ENCODE assay signal across 13 cellular contexts in the genomic region with DNA sequence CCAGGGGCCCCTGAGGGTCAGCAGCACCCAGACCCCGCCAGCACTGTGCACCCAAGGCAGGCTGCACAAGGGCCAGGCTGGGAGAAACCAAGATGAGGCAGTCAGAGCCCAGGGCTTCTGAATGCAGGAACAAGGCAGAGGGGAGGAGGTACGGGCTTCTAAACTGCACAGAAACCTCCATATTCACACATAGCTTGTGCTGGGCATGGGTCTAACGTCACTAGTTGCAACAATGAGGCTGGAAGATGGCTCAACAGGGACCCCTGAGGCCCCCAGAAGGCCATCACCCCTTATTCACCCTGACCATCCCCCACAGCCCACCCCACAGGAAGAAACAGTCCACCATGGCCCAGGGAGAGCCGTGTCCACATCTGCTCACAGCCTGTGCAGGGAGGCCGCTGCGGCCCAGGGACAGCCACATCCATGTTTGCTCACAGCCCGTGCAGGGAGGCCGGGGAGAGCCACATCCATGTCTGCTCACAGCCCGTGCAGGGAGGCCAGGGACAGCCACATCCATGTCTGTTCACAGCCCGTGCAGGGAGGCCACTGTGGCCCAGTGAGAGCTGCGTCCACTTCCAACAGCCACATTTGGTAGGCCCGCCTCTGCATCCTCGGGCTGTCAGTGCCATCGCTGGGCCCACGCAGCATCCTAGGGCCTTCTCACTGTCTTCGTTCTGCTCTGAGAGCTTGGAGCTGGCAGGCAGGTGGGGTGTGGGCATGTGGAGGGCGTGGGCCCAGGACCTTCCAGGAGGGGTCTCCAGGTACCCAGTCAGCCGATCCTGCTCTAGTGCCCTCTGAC. TPM values are rescaled to one million over a fixed set of nuclear protein-coding genes. Genes with fewer than 3 reads are reported as not detected.
DNase-seq lines count a peak whose midpoint lies in the region; ATAC-seq and TF ChIP-seq lines count a peak whose summit lies in the region.
"Had no signal": no experiment of that assay in that cellular context is flagged by ENCODE, and none has a peak within 500 bp of the region (broad histone marks: within the 10 kb centered on the region; RNA-seq: fewer than 3 reads in every experiment).

No MANE protein-coding gene starts in this region.

- DNase-seq in activated CD4-positive, alpha-beta T cell treated with anti-CD3 and anti-CD28 coated beads for 36 hours: no peak
- no peak for DNase-seq in NCI-H82 treated with DMSO at 0.1 percent for 48 hours (lab: John Stamatoyannopoulos, UW; ENCODE audit: unreplicated experiment)
- DNase-seq in T1000 (lab: John Stamatoyannopoulos, UW): no peak
- DNase-seq in cerebellar cortex (ENCODE audit: low spot score): no peak
- DNase-seq: activated T-cell treated with anti-CD3 and anti-CD28 coated beads, Interleukin-2, amount 50 U/mL, for 4 hours; kidney glomerular epithelial cell; NCI-H1092 treated with DMSO at 0.1 percent for 48 hours; uterus had no signal

- H3K27me3 Mint-ChIP-seq in activated CD4-positive, alpha-beta T cell treated with anti-CD3 and anti-CD28 coated beads for 36 hours: no peaks in the 10 kb centered on the region

- peaks cover 20% of the 10 kb centered on the region for H3K36me3 Mint-ChIP-seq in activated CD4-positive, alpha-beta T cell treated with anti-CD3 and anti-CD28 coated beads for 36 hours (ENCODE audit: low read depth)

- H3K4me1 Mint-ChIP-seq in activated CD4-positive, alpha-beta T cell treated with anti-CD3 and anti-CD28 coated beads for 36 hours: peaks cover 23% of the 10 kb centered on the region

- no peak overlapping the region for H3K27ac Mint-ChIP-seq in activated CD4-positive, alpha-beta T cell treated with anti-CD3 and anti-CD28 coated beads for 36 hours

- H3K36me3 ChIP-seq in DOHH2 (ENCODE audit: control insufficient read depth, low read length) (peaks cover 73% of the 10 kb centered on the region), OCI-LY3 (replicated peaks; ENCODE audit: low read depth, low read length) (peaks cover 53% of the 10 kb centered on the region)
- H3K36me3 ChIP-seq: uterus had no signal

- peak overlapping the region; percentile 44 for H3K27ac ChIP-seq in DOHH2 (ENCODE audit: low read depth, low read length)
- peak overlapping the region; percentile 100 for H3K27ac ChIP-seq in OCI-LY3 (ENCODE audit: low read length)
- H3K27ac ChIP-seq: pancreas, uterus had no signal

- peak; percentile 38 for ATAC-seq in GM19351 (IDR thresholded peaks at IDR 0.05; ENCODE audit: unreplicated experiment)
- ATAC-seq in HG02870 (IDR thresholded peaks at IDR 0.05; ENCODE audit: unreplicated experiment): peak; percentile 28
- no peak for ATAC-seq in activated CD4-positive, alpha-beta T cell treated with anti-CD3 and anti-CD28 coated beads for 36 hours
- ATAC-seq: activated T-cell treated with anti-CD3 and anti-CD28 coated beads, Interleukin-2, amount 50 U/mL, for 4 hours; pancreas had no signal

- intact Hi-C loops in activated CD4-positive, alpha-beta T cell treated with anti-CD3 and anti-CD28 coated beads for 36 hours (cut with DNase I, micrococcal nuclease): loop anchor here (2.0 to 5.0 kb wide), 2 partner anchors 37 to 53 kb away; partner anchors contain the start of gene LPCAT1 (in 1 of the 2)

- H3K79me2 ChIP-seq in DOHH2 (ENCODE audit: control insufficient read depth, low read length) (peaks cover 4% of the 10 kb centered on the region), OCI-LY3 (ENCODE audit: low read length) (peaks cover 83% of the 10 kb centered on the region)

- peak overlapping the region; percentile 84 for H3K9ac ChIP-seq in OCI-LY3 (ENCODE audit: low read length)

- H3K9me3 Mint-ChIP-seq in activated CD4-positive, alpha-beta T cell treated with anti-CD3 and anti-CD28 coated beads for 36 hours (ENCODE audit: low read depth): no peaks in the 10 kb centered on the region
- H3K9me3 Mint-ChIP-seq: activated T-cell treated with anti-CD3 and anti-CD28 coated beads, Interleukin-2, amount 50 U/mL, for 4 hours had no signal

- no peaks in the 10 kb centered on the region for H3K9me2 ChIP-seq in DOHH2 (replicated peaks; ENCODE audit: control insufficient read depth, low read length)

- no peak for TF ChIP-seq CTCF in DOHH2 (IDR thresholded peaks at IDR 0.05; ENCODE audit: low read depth, low read length, poor library complexity, severe bottlenecking)
- TF ChIP-seq CTCF in OCI-LY3 (IDR thresholded peaks at IDR 0.05; ENCODE audit: low read depth, low read length): no peak

- no peak overlapping the region for H3K4me3 Mint-ChIP-seq in activated CD4-positive, alpha-beta T cell treated with anti-CD3 and anti-CD28 coated beads for 36 hours
- H3K4me3 Mint-ChIP-seq: activated T-cell treated with anti-CD3 and anti-CD28 coated beads, Interleukin-2, amount 50 U/mL, for 4 hours had no signal

- H3K4me3 ChIP-seq in DOHH2 (ENCODE audit: low read length) (peak overlapping the region; percentile 41), OCI-LY3 (ENCODE audit: low read length) (peak overlapping the region; percentile 5; the same call in 1 of the 2 replicates)
- H3K4me3 ChIP-seq: pancreas, uterus had no signal

- H3K9me3 ChIP-seq in DOHH2 (ENCODE audit: control insufficient read depth, insufficient read depth, low read length) (no peaks in the 10 kb centered on the region), OCI-LY3 (ENCODE audit: insufficient read depth, low read length) (no peaks in the 10 kb centered on the region)
- H3K9me3 ChIP-seq: pancreas, uterus had no signal

- H3K4me1 ChIP-seq in DOHH2 (ENCODE audit: control insufficient read depth, low read length) (peaks cover 70% of the 10 kb centered on the region), OCI-LY3 (ENCODE audit: low read length) (peaks cover 97% of the 10 kb centered on the region)
- H3K4me1 ChIP-seq: pancreas, uterus had no signal

- no peaks in the 10 kb centered on the region for H3K27me3 ChIP-seq in DOHH2 (ENCODE audit: control insufficient read depth, low read length)
- no peaks in the 10 kb centered on the region for H3K27me3 ChIP-seq in OCI-LY3 (ENCODE audit: low read depth, low read length)
- H3K27me3 ChIP-seq: pancreas, uterus had no signal

- H2AFZ ChIP-seq in OCI-LY3 (ENCODE audit: low read depth, low read length): no peak overlapping the region

- CTCF ChIA-PET in activated CD4-positive, alpha-beta T cell treated with anti-CD3 and anti-CD28 coated beads for 36 hours (lab: Charles Lee): no interaction called here

- H3F3A ChIP-seq in DOHH2 (ENCODE audit: control insufficient read depth, insufficient read depth): peaks cover 4% of the 10 kb centered on the region; the same call in 1 of the 2 replicates

- H3K4me2 ChIP-seq in DOHH2 (ENCODE audit: low read length): peak overlapping the region; percentile 62
- H3K4me2 ChIP-seq in OCI-LY3 (ENCODE audit: low read length): peak overlapping the region; percentile 73

- POLR2A ChIA-PET in activated CD4-positive, alpha-beta T cell treated with anti-CD3 and anti-CD28 coated beads for 36 hours (lab: Charles Lee): no interaction called here

- H4K20me1 ChIP-seq in DOHH2 (ENCODE audit: control insufficient read depth, insufficient read depth, low read depth, low read length) (no peaks in the 10 kb centered on the region), OCI-LY3 (ENCODE audit: insufficient read depth, low read length) (no peaks in the 10 kb centered on the region)

RNA-seq across cellular contexts. Expression of gene LPCAT1, which starts 38.2 kb away (rescaled TPM):
- 10 to 100 TPM; 42.5 to 54.5 TPM for total RNA-seq in activated CD4-positive, alpha-beta T cell treated with anti-CD3 and anti-CD28 coated beads for 36 hours

RNA-seq across cellular contexts. Expression of gene SLC6A3, which starts 40.3 kb away (rescaled TPM):
- not detected for total RNA-seq in activated CD4-positive, alpha-beta T cell treated with anti-CD3 and anti-CD28 coated beads for 36 hours
- total RNA-seq: activated T-cell treated with anti-CD3 and anti-CD28 coated beads, Interleukin-2, amount 50 U/mL, for 4 hours; pancreas had no signal
